Comparison of ENCODE assay signal across 1 cellular context in genomic region chr10:74824184-74825032, GRCh38.
A peak's percentile ranks its signal among the peaks of the same experiment; 100 is the strongest.
TF ChIP-seq lines count a peak whose summit lies in the region.

No MANE protein-coding gene starts in this region.

TF ChIP-seq in HepG2, 621 proteins besides CTCF, POLR2A, EP300 and RAD21 (continued from another document and continues in another):
- TF ChIP-seq ZBTB33 (CRISPR knock-in tag; IDR thresholded peaks at IDR 0.05) (0 out of 2 replicates have a peak, but pooled peaks have one; percentile 4), ZNF34 (CRISPR knock-in tag; IDR thresholded peaks at IDR 0.05; ENCODE audit: borderline replicate concordance) (no peak), SIX1 (CRISPR knock-in tag; IDR thresholded peaks at IDR 0.05; ENCODE audit: borderline replicate concordance) (no peak), PPARG (CRISPR knock-in tag; conservative IDR thresholded peaks at IDR 0.05) (no peak), ZNF556 (CRISPR knock-in tag; IDR thresholded peaks at IDR 0.05; ENCODE audit: borderline replicate concordance) (peak; percentile 28; the same call in 1 of the 2 replicates), ZNF296 (CRISPR knock-in tag; conservative IDR thresholded peaks at IDR 0.05) (0 out of 2 replicates have a peak, but pooled peaks have one; percentile 25), SRSF4 (IDR thresholded peaks at IDR 0.05; ENCODE audit: low read depth, low read length, poor library complexity, severe bottlenecking) (no peak), ZBTB49 (CRISPR knock-in tag; IDR thresholded peaks at IDR 0.05; ENCODE audit: borderline replicate concordance) (no peak), ZNF160 (CRISPR knock-in tag; IDR thresholded peaks at IDR 0.05) (no peak), ZNF234 (CRISPR knock-in tag; conservative IDR thresholded peaks at IDR 0.05) (no peak), ZBTB38 (CRISPR knock-in tag; IDR thresholded peaks at IDR 0.05) (no peak), YY1 (IDR thresholded peaks at IDR 0.05; ENCODE audit: insufficient read depth, insufficient replicate concordance, low read depth, low read length) (peak; percentile 74), MAZ (IDR thresholded peaks at IDR 0.05; ENCODE audit: borderline replicate concordance, low read depth, low read length) (no peak), MAZ (CRISPR knock-in tag; IDR thresholded peaks at IDR 0.05; ENCODE audit: low read depth) (peak; percentile 17; the same call in 1 of the 2 replicates), NFKB2 (CRISPR knock-in tag; IDR thresholded peaks at IDR 0.05; ENCODE audit: borderline replicate concordance) (no peak), BCL3 (CRISPR knock-in tag; IDR thresholded peaks at IDR 0.05) (no peak), EED (CRISPR knock-in tag; IDR thresholded peaks at IDR 0.05) (0 out of 2 replicates have a peak, but pooled peaks have one; percentile 39), POLR2AphosphoS5 (IDR thresholded peaks at IDR 0.05; ENCODE audit: low read depth, low read length) (peak; percentile 19; the same call in 1 of the 2 replicates), SAFB2 (CRISPR knock-in tag; IDR thresholded peaks at IDR 0.05; ENCODE audit: borderline replicate concordance, low read depth) (no peak), ZXDC (CRISPR knock-in tag; IDR thresholded peaks at IDR 0.05) (no peak), ZNF275 (CRISPR knock-in tag; IDR thresholded peaks at IDR 0.05; ENCODE audit: borderline replicate concordance) (no peak), SMAD3 (CRISPR knock-in tag; IDR thresholded peaks at IDR 0.05) (no peak), ZNF543 (CRISPR knock-in tag; IDR thresholded peaks at IDR 0.05) (0 out of 2 replicates have a peak, but pooled peaks have one; percentile 5), ZNF225 (CRISPR knock-in tag; IDR thresholded peaks at IDR 0.05) (peak; percentile 5; the same call in 1 of the 2 replicates), ZNF354B (CRISPR knock-in tag; IDR thresholded peaks at IDR 0.05) (peak; percentile 12; the same call in 1 of the 2 replicates), PLRG1 (conservative IDR thresholded peaks at IDR 0.05) (no peak), ZNF687 (CRISPR knock-in tag; IDR thresholded peaks at IDR 0.05) (peak; percentile 71), RELA (CRISPR knock-in tag; IDR thresholded peaks at IDR 0.05) (no peak), SP4 (CRISPR knock-in tag; IDR thresholded peaks at IDR 0.05) (0 out of 2 replicates have a peak, but pooled peaks have one; percentile 39), ZKSCAN5 (CRISPR knock-in tag; IDR thresholded peaks at IDR 0.05) (no peak), SOX6 (IDR thresholded peaks at IDR 0.05) (no peak), SOX6 (CRISPR knock-in tag; IDR thresholded peaks at IDR 0.05) (peak; percentile 17; the same call in 1 of the 2 replicates), ZNF333 (CRISPR knock-in tag; IDR thresholded peaks at IDR 0.05; ENCODE audit: borderline replicate concordance) (no peak), MTF2 (CRISPR knock-in tag; IDR thresholded peaks at IDR 0.05; ENCODE audit: borderline replicate concordance) (no peak), HIC2 (CRISPR knock-in tag; IDR thresholded peaks at IDR 0.05; ENCODE audit: low read depth) (peak; percentile 38; the same call in 1 of the 2 replicates), ZNF142 (CRISPR knock-in tag; IDR thresholded peaks at IDR 0.05) (peak; percentile 11; the same call in 1 of the 2 replicates), ZNF709 (CRISPR knock-in tag; IDR thresholded peaks at IDR 0.05) (peak; percentile 47; the same call in 1 of the 2 replicates), SRSF1 (optimal IDR thresholded peaks at IDR 0.05; ENCODE audit: low read depth, low read length) (peak; percentile 26)
